In the genomic region with DNA sequence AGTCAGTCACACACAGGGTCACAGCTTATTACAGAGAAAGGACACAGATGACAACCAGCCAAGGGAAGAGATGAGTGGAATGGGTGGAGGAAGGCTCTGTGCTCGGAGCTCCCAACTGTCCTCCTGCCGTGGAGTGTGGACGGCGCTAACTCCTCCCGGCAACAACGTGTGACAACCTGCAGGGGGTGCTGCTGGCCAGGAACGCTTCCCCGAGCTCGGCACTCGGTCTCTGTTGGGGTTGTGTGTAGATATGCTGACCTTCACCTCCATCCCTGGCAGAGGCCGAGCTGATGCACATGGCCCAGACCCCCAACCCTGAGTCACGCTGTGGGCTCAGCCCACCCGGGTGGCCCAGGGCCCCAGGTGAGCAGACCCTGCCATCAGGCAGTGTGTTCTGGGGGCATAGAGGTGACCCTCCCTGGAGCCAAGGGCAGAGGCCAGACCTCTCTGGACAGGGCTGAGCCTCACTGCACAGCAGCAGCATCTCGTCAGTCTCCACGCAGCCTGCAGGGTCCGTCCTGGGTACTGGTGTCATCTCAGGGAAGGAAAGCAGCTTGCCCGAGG, we compare ENCODE assay signal across 1 cellular context.
TF ChIP-seq lines count a peak whose summit lies in the region.

No MANE protein-coding gene starts in this region.

TF ChIP-seq in IMR-90, 13 proteins besides CTCF, POLR2A, EP300 and RAD21 (continued from another document):
- TF ChIP-seq, protein P1, sequence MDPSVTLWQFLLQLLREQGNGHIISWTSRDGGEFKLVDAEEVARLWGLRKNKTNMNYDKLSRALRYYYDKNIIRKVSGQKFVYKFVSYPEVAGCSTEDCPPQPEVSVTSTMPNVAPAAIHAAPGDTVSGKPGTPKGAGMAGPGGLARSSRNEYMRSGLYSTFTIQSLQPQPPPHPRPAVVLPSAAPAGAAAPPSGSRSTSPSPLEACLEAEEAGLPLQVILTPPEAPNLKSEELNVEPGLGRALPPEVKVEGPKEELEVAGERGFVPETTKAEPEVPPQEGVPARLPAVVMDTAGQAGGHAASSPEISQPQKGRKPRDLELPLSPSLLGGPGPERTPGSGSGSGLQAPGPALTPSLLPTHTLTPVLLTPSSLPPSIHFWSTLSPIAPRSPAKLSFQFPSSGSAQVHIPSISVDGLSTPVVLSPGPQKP (IDR thresholded peaks at IDR 0.05; ENCODE audit: borderline replicate concordance, low read depth, low read length), result no peak
